In the genomic region with DNA sequence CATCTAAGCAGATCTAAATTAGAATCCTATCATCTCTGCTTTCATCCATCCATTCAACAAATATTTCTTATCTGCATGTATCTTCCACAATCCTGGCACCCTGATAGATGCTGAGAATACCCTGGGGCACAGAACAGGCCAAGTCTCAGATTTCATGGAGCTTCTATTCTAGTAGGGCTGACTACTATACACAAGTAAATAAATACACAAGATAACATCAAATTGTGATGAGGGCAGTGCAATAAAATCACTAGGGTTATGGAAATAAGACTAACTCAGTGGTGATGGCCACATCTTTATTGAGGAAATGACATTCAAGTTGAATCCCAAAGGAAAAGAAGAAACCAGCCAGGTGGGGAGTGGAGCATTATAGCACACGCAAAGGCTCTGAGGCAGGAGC, we compare ENCODE assay signal across 31 cellular contexts.
"Had no signal": no experiment of that assay in that cellular context is flagged by ENCODE, and none has a peak within 500 bp of the region (broad histone marks: within the 10 kb centered on the region; RNA-seq: fewer than 3 reads in every experiment).

No MANE protein-coding gene starts in this region.

- H3K9me3 Mint-ChIP-seq: activated CD4-positive, alpha-beta memory T cell treated with anti-CD3 and anti-CD28 coated beads for 36 hours; activated CD4-positive, alpha-beta T cell treated with anti-CD3 and anti-CD28 coated beads, Interleukin-2, amount 10 ng/mL, durations not matched to agents 24 days and 14 days; activated T-helper 1 cell treated with anti-CD3 and anti-CD28 coated beads, Interleukin-12 subunit alpha, Interleukin-12 subunit beta, Interleukin-2, Interleukin-4 antibody, amounts not matched to agents 30 ng/mL and 10 ng/mL and 1 ng/mL, durations not matched to agents 14 hours and 24 hours and 36 hours; activated T-helper 2 cell treated with anti-CD3 and anti-CD28 coated beads, Interferon-gamma antibody, Interleukin-2, Interleukin-4, amounts not matched to agents 10 μg/mL and 5 μg/mL and 100 μg/mL, durations not matched to agents 14 hours and 24 hours and 36 hours; central memory CD8-positive, alpha-beta T cell; endodermal cell had no signal

- DNase-seq: activated CD4-positive, alpha-beta memory T cell treated with anti-CD3 and anti-CD28 coated beads for 36 hours; activated CD4-positive, alpha-beta T cell treated with anti-CD3 and anti-CD28 coated beads for 36 hours; activated CD4-positive, alpha-beta T cell treated with anti-CD3 and anti-CD28 coated beads, Interleukin-2, amount 10 ng/mL, durations not matched to agents 24 days and 14 days; activated CD4-positive, CD25-positive, alpha-beta regulatory T cell; activated CD4-positive, CD25-positive, alpha-beta regulatory T cell treated with anti-CD3 and anti-CD28 coated beads, Interleukin-2, amount 50 U/mL, for 72 hours; activated CD8-positive, alpha-beta memory T cell treated with anti-CD3 and anti-CD28 coated beads, Interleukin-2, amount 10 ng/mL, durations not matched to agents 7 days and 5 days; activated CD8-positive, alpha-beta memory T cell treated with anti-CD3 and anti-CD28 coated beads, Interleukin-2, amount 50 U/mL, for 4 hours; activated CD8-positive, alpha-beta T cell treated with anti-CD3 and anti-CD28 coated beads, Interleukin-2, amount 10 ng/mL, durations not matched to agents 7 days and 5 days; activated gamma-delta T cell; activated naive CD4-positive, alpha-beta T cell treated with anti-CD3 and anti-CD28 coated beads, Interleukin-2, amount 50 U/mL, for 16 hours; activated naive CD4-positive, alpha-beta T cell treated with Interleukin-2 at 50 U/mL for 16 hours; activated T-cell treated with anti-CD3 and anti-CD28 coated beads, Interleukin-2, amount 50 U/mL, for 1 hour; activated T-cell treated with anti-CD3 and anti-CD28 coated beads, Interleukin-2, amount 50 U/mL, for 48 hours; amniotic stem cell; anterior cingulate cortex; brain microvascular endothelial cell; dorsolateral prefrontal cortex; effector memory CD4-positive, alpha-beta T cell; endodermal cell; foreskin keratinocyte; gastrocnemius medialis; glutamatergic neuron; heart left ventricle; T-helper 2 cell had no signal

- H3K9me3 ChIP-seq: gastrocnemius medialis, heart left ventricle had no signal

- H3K27ac Mint-ChIP-seq: activated CD4-positive, alpha-beta memory T cell treated with anti-CD3 and anti-CD28 coated beads for 36 hours; activated CD4-positive, alpha-beta T cell treated with anti-CD3 and anti-CD28 coated beads for 36 hours; activated CD4-positive, alpha-beta T cell treated with anti-CD3 and anti-CD28 coated beads, Interleukin-2, amount 10 ng/mL, durations not matched to agents 24 days and 14 days; activated CD8-positive, alpha-beta memory T cell treated with anti-CD3 and anti-CD28 coated beads, Interleukin-2, amount 10 ng/mL, durations not matched to agents 7 days and 5 days; activated CD8-positive, alpha-beta T cell treated with anti-CD3 and anti-CD28 coated beads, Interleukin-2, amount 10 ng/mL, durations not matched to agents 7 days and 5 days; activated naive CD8-positive, alpha-beta T cell; activated T-helper 1 cell treated with anti-CD3 and anti-CD28 coated beads, Interleukin-12 subunit alpha, Interleukin-12 subunit beta, Interleukin-2, Interleukin-4 antibody, amounts not matched to agents 30 ng/mL and 10 ng/mL and 1 ng/mL, durations not matched to agents 14 hours and 24 hours and 36 hours; activated T-helper 2 cell treated with anti-CD3 and anti-CD28 coated beads, Interferon-gamma antibody, Interleukin-2, Interleukin-4, amounts not matched to agents 10 μg/mL and 5 μg/mL and 100 μg/mL, durations not matched to agents 14 hours and 24 hours and 36 hours; dendritic cell treated with granulocyte-macrophage colony-stimulating factor and Interleukin-4, amounts not matched to agents 40 ng/mL and 50 ng/mL, for 4 days; endodermal cell had no signal

- H3K36me3 ChIP-seq: brain microvascular endothelial cell, gastrocnemius medialis, heart left ventricle had no signal

- H3K4me3 Mint-ChIP-seq: activated CD4-positive, alpha-beta memory T cell treated with anti-CD3 and anti-CD28 coated beads for 36 hours; activated CD4-positive, alpha-beta T cell treated with anti-CD3 and anti-CD28 coated beads for 36 hours; activated CD4-positive, alpha-beta T cell treated with anti-CD3 and anti-CD28 coated beads, Interleukin-2, amount 10 ng/mL, durations not matched to agents 24 days and 14 days; activated CD8-positive, alpha-beta memory T cell treated with anti-CD3 and anti-CD28 coated beads, Interleukin-2, amount 10 ng/mL, durations not matched to agents 7 days and 5 days; activated CD8-positive, alpha-beta T cell treated with anti-CD3 and anti-CD28 coated beads, Interleukin-2, amount 10 ng/mL, durations not matched to agents 7 days and 5 days; activated naive CD8-positive, alpha-beta T cell; activated T-helper 1 cell treated with anti-CD3 and anti-CD28 coated beads, Interleukin-12 subunit alpha, Interleukin-12 subunit beta, Interleukin-2, Interleukin-4 antibody, amounts not matched to agents 30 ng/mL and 10 ng/mL and 1 ng/mL, durations not matched to agents 14 hours and 24 hours and 36 hours; central memory CD8-positive, alpha-beta T cell; dendritic cell treated with granulocyte-macrophage colony-stimulating factor and Interleukin-4, amounts not matched to agents 40 ng/mL and 50 ng/mL, for 4 days; endodermal cell had no signal

- H3K4me3 ChIP-seq: coronary artery, dorsolateral prefrontal cortex, gastrocnemius medialis, heart left ventricle had no signal

- H3K36me3 Mint-ChIP-seq: activated CD4-positive, alpha-beta memory T cell treated with anti-CD3 and anti-CD28 coated beads for 36 hours; activated CD8-positive, alpha-beta memory T cell treated with anti-CD3 and anti-CD28 coated beads, Interleukin-2, amount 10 ng/mL, durations not matched to agents 7 days and 5 days; activated naive CD8-positive, alpha-beta T cell had no signal

- H3K4me1 Mint-ChIP-seq: activated CD4-positive, alpha-beta T cell treated with anti-CD3 and anti-CD28 coated beads for 36 hours; activated CD4-positive, alpha-beta T cell treated with anti-CD3 and anti-CD28 coated beads, Interleukin-2, amount 10 ng/mL, durations not matched to agents 24 days and 14 days; activated CD8-positive, alpha-beta memory T cell treated with anti-CD3 and anti-CD28 coated beads, Interleukin-2, amount 10 ng/mL, durations not matched to agents 7 days and 5 days had no signal

- H3K27me3 ChIP-seq: brain microvascular endothelial cell, dorsolateral prefrontal cortex, foreskin keratinocyte, gastrocnemius medialis, heart left ventricle had no signal

- H3K27ac ChIP-seq: brain microvascular endothelial cell, coronary artery, dorsolateral prefrontal cortex, foreskin keratinocyte, gastrocnemius medialis, heart left ventricle had no signal

- ATAC-seq: activated CD4-positive, alpha-beta T cell treated with anti-CD3 and anti-CD28 coated beads for 36 hours; activated CD8-positive, alpha-beta memory T cell treated with anti-CD3 and anti-CD28 coated beads, Interleukin-2, amount 10 ng/mL, durations not matched to agents 7 days and 5 days; activated CD8-positive, alpha-beta T cell treated with anti-CD3 and anti-CD28 coated beads, Interleukin-2, amount 10 ng/mL, durations not matched to agents 7 days and 5 days; esophagus mucosa; foreskin keratinocyte; gastrocnemius medialis; heart left ventricle had no signal

- H3K4me1 ChIP-seq: foreskin keratinocyte, gastrocnemius medialis had no signal

- H3K27me3 Mint-ChIP-seq: activated CD4-positive, alpha-beta memory T cell treated with anti-CD3 and anti-CD28 coated beads for 36 hours; activated CD4-positive, alpha-beta T cell treated with anti-CD3 and anti-CD28 coated beads for 36 hours; activated CD4-positive, alpha-beta T cell treated with anti-CD3 and anti-CD28 coated beads, Interleukin-2, amount 10 ng/mL, durations not matched to agents 24 days and 14 days; activated CD8-positive, alpha-beta memory T cell treated with anti-CD3 and anti-CD28 coated beads, Interleukin-2, amount 10 ng/mL, durations not matched to agents 7 days and 5 days; dendritic cell treated with granulocyte-macrophage colony-stimulating factor and Interleukin-4, amounts not matched to agents 40 ng/mL and 50 ng/mL, for 4 days had no signal
